Comparison of ENCODE assay signal across 8 cellular contexts in genomic region chr10:118754556-118755423, GRCh38. TPM values are rescaled to one million over a fixed set of nuclear protein-coding genes. Genes with fewer than 3 reads are reported as not detected.
DNase-seq lines count a peak whose midpoint lies in the region; ATAC-seq and TF ChIP-seq lines count a peak whose summit lies in the region.

Gene CACUL1 (minus strand): TSS chr10:118754970. CDS start chr10:118754762, 208 bp downstream.

- TF ChIP-seq CTCF in KMS-11 (conservative IDR thresholded peaks at IDR 0.05; ENCODE audit: low read depth, low read length), result no peak
- TF ChIP-seq CTCF in Peyer's patch (IDR thresholded peaks at IDR 0.05), result no peak
- TF ChIP-seq CTCF in esophagus muscularis mucosa (IDR thresholded peaks at IDR 0.05), result no peak

- H3K9me3 ChIP-seq in Peyer's patch (no peaks in the 10 kb centered on the region), esophagus muscularis mucosa (no peaks in the 10 kb centered on the region), muscle layer of duodenum (ENCODE audit: control insufficient read depth in 1 of 2, low read length in 2 of 2) (no peaks in the 10 kb centered on the region)

- H3K36me3 ChIP-seq in KMS-11 (ENCODE audit: insufficient read depth) (no peaks in the 10 kb centered on the region), Peyer's patch (no peaks in the 10 kb centered on the region), esophagus muscularis mucosa (no peaks in the 10 kb centered on the region), muscle layer of duodenum (ENCODE audit: control insufficient read depth in 1 of 2, insufficient read depth in 2 of 2, low read length in 2 of 2) (no peaks in the 10 kb centered on the region)

- DNase-seq in DMS53 treated with DMSO at 0.1 percent for 48 hours (lab: John Stamatoyannopoulos, UW; ENCODE audit: unreplicated experiment) (peak; percentile 98), Peyer's patch (peak; percentile 100), esophagus muscularis mucosa (ENCODE audit: extremely low spot score) (peak; percentile 100)
- DNase-seq in activated T-cell treated with anti-CD3 and anti-CD28 coated beads, Interleukin-2, amount 50 U/mL, for 48 hours, result peak; percentile 99
- DNase-seq in stimulated activated CD8-positive, alpha-beta memory T cell treated with anti-CD3 and anti-CD28 coated beads, Interleukin-7, amount 100 ng/mL, for 4 hours (ENCODE audit: low read depth in 2 of 2), result peak; percentile 99 to 100

- H3K27ac ChIP-seq in KMS-11 (peak within 1 kb of the TSS; percentile 47), Peyer's patch (peak within 1 kb of the TSS; percentile 80 to 91 (median 90)), esophagus muscularis mucosa (replicated peaks in 1 of 4) (peak within 1 kb of the TSS; percentile 87 to 96 (median 92)), muscle layer of duodenum (ENCODE audit: low read length) (peak within 1 kb of the TSS; percentile 64)

- H3K9ac ChIP-seq in KMS-11, result peak within 1 kb of the TSS; percentile 64

- no peak for TF ChIP-seq EP300 in esophagus muscularis mucosa (IDR thresholded peaks at IDR 0.05)

- peak; percentile 95 for ATAC-seq in GM21737 (IDR thresholded peaks at IDR 0.05; ENCODE audit: unreplicated experiment)

- H3K4me1 ChIP-seq in KMS-11 (ENCODE audit: low read depth, poor library complexity, severe bottlenecking) (peaks cover 26% of the 10 kb centered on the region), Peyer's patch (peaks cover 0 to 27% (median 7%) of the 10 kb centered on the region in 4 donors), esophagus muscularis mucosa (peaks cover 20 to 48% (median 41%) of the 10 kb centered on the region in 4 donors), muscle layer of duodenum (ENCODE audit: control insufficient read depth in 1 of 2, insufficient read depth in 2 of 2, low read length in 2 of 2) (peaks cover 0 to 16% of the 10 kb centered on the region in 2 donors)

- peaks cover 48% of the 10 kb centered on the region for H3K79me2 ChIP-seq in KMS-11 (ENCODE audit: insufficient read depth, low read depth)

- whole genome bisulfite sequencing in esophagus muscularis mucosa, result 0% methylated on average over 16 of the region's 87 CpGs

- H2AFZ ChIP-seq in KMS-11 (ENCODE audit: low read depth), result peak within 1 kb of the TSS; percentile 95

- H3K4me3 ChIP-seq in KMS-11 (IDR thresholded peaks at IDR 0.05; ENCODE audit: insufficient read depth, low read depth, low read length) (peak within 1 kb of the TSS; percentile 53), Peyer's patch (peak within 1 kb of the TSS; percentile 73 to 99 (median 91)), esophagus muscularis mucosa (peak within 1 kb of the TSS; percentile 90 to 100 (median 95)), muscle layer of duodenum (ENCODE audit: low read depth in 1 of 2, low read length in 2 of 2) (peak within 1 kb of the TSS; percentile 71 to 93)

- intact Hi-C loops in esophagus muscularis mucosa (cut with DNase I), result loop anchor here (10.0 kb wide), 1 partner anchor 280 kb away; no protein-coding TSS in a partner anchor

- H3K4me2 ChIP-seq in KMS-11, result peak within 1 kb of the TSS; percentile 96

- H3K27me3 ChIP-seq in KMS-11 (ENCODE audit: insufficient read depth, low read depth) (no peaks in the 10 kb centered on the region), Peyer's patch (no peaks in the 10 kb centered on the region), esophagus muscularis mucosa (no peaks in the 10 kb centered on the region), muscle layer of duodenum (ENCODE audit: low read depth, low read length) (no peaks in the 10 kb centered on the region)

- H4K20me1 ChIP-seq in KMS-11 (ENCODE audit: insufficient read depth), result no peaks in the 10 kb centered on the region

- TF ChIP-seq POLR2A in Peyer's patch (IDR thresholded peaks at IDR 0.05) (peak; percentile 49 to 62), esophagus muscularis mucosa (IDR thresholded peaks at IDR 0.05; ENCODE audit: low read depth) (peak; percentile 47)

RNA-seq across cellular contexts. Expression of gene CACUL1, which starts in this region (rescaled TPM):
- total RNA-seq in Peyer's patch (10 to 100 TPM; 20.6 to 42.6 (median 33.1) TPM), esophagus muscularis mucosa (10 to 100 TPM; 30.8 to 44.4 (median 33.3) TPM)

Comparison
In these comparisons a context has a peak if more than half of its experiments do, and no peak if none do; other contexts are left out.
1. Peak in every context shown above with its lines: DNase-seq, ATAC-seq, H3K4me3 ChIP-seq and H3K27ac ChIP-seq.